Comparison of ENCODE assay signal across 19 cellular contexts in the genomic region with DNA sequence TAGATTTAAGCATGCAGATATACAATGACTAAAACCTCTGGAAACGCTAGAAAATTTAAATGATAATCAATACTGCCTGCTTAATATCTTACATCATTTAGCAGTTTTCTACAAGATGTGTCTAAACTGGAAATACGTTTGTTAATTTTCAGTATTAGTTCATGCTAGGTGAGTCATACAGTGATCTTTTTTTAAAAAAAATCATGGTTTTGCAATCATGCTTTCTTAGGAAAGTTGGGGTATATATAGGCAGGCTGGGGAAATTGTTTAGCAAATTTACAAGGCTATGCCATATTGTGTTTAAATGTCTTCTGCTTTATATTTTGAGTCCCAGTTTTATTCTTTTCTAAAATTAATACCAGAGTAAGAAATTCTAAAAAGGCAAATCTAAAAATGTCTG.
DNase-seq lines count a peak whose midpoint lies in the region; FAIRE-seq and TF ChIP-seq lines count a peak whose summit lies in the region.
"Had no signal": no experiment of that assay in that cellular context is flagged by ENCODE, and none has a peak within 500 bp of the region (broad histone marks: within the 10 kb centered on the region; RNA-seq: fewer than 3 reads in every experiment).

No MANE protein-coding gene starts in this region.

- H3K9me2 ChIP-seq in GM23248 (ENCODE audit: insufficient read depth): no peaks in the 10 kb centered on the region

- H3K27ac ChIP-seq in GM23248 (no peak overlapping the region), esophagus muscularis mucosa (replicated peaks in 1 of 4) (no peak overlapping the region), substantia nigra (ENCODE audit: low read depth, low read length, poor library complexity, severe bottlenecking) (no peak overlapping the region)
- H3K27ac ChIP-seq: A549, C4-2B, RWPE1 had no signal

- TF ChIP-seq CTCF in bronchial epithelial cell (IDR thresholded peaks at IDR 0.05; ENCODE audit: insufficient read depth, low read length, severe bottlenecking): no peak
- TF ChIP-seq CTCF in foreskin fibroblast (IDR thresholded peaks at IDR 0.05; ENCODE audit: low read depth, low read length): no peak
- TF ChIP-seq CTCF in esophagus muscularis mucosa (IDR thresholded peaks at IDR 0.05): no peak

- H3K9me3 ChIP-seq in GM23248 (ENCODE audit: low read depth) (no peaks in the 10 kb centered on the region), esophagus muscularis mucosa (peaks cover 0 to 11% (median 0%) of the 10 kb centered on the region in 4 donors)
- H3K9me3 ChIP-seq: A549 had no signal

- no peak overlapping the region for H3K4me3 ChIP-seq in GM23248
- no peak overlapping the region for H3K4me3 ChIP-seq in bronchial epithelial cell (ENCODE audit: low read depth, low read length)
- no peak overlapping the region for H3K4me3 ChIP-seq in foreskin fibroblast (ENCODE audit: low read depth in 1 of 2, low read length in 2 of 2)
- no peak overlapping the region for H3K4me3 ChIP-seq in esophagus muscularis mucosa
- H3K4me3 ChIP-seq: A549 had no signal

- TF ChIP-seq POLR2A in esophagus muscularis mucosa (IDR thresholded peaks at IDR 0.05; ENCODE audit: low read depth): no peak

- H3K9ac ChIP-seq in GM23248: no peak overlapping the region

- no peaks in the 10 kb centered on the region for H3K36me3 ChIP-seq in GM23248 (ENCODE audit: low read depth)
- no peaks in the 10 kb centered on the region for H3K36me3 ChIP-seq in bronchial epithelial cell (ENCODE audit: control insufficient read depth, insufficient read depth, low read length)
- no peaks in the 10 kb centered on the region for H3K36me3 ChIP-seq in esophagus muscularis mucosa

- in situ Hi-C loops in GM23248 (cut with MboI): no loop called here

- no peak for FAIRE-seq in bronchial epithelial cell (lab: Jason Lieb, UNC)
- FAIRE-seq: A549, H54 had no signal

- H3K4me1 ChIP-seq in GM23248 (ENCODE audit: insufficient read depth) (no peaks in the 10 kb centered on the region), esophagus muscularis mucosa (no peaks in the 10 kb centered on the region)
- H3K4me1 ChIP-seq: A549 had no signal

- no peak for TF ChIP-seq EP300 in esophagus muscularis mucosa (IDR thresholded peaks at IDR 0.05)

- no peaks in the 10 kb centered on the region for H3K27me3 ChIP-seq in GM23248 (replicated peaks; ENCODE audit: insufficient read depth)
- no peaks in the 10 kb centered on the region for H3K27me3 ChIP-seq in bronchial epithelial cell (ENCODE audit: control insufficient read depth, insufficient read depth, low read length)
- no peaks in the 10 kb centered on the region for H3K27me3 ChIP-seq in esophagus muscularis mucosa

- H3K79me2 ChIP-seq in GM23248 (ENCODE audit: insufficient read depth): no peaks in the 10 kb centered on the region

- 2 to 3% methylated on average over 2 of the region's 2 CpGs for WGBS in GM23248 (ENCODE audit: low coverage in 1 of 2, low lambda C conversion rate in 2 of 2, missing lambda C conversion rate in 2 of 2), 2 experiments
- WGBS in esophagus muscularis mucosa: 58% methylated on average over 2 of the region's 2 CpGs

- intact Hi-C loops in esophagus muscularis mucosa (cut with DNase I) (no loop called here), posterior cingulate gyrus (cut with DNase I) (no loop called here)

- no peaks in the 10 kb centered on the region for H4K20me1 ChIP-seq in GM23248 (ENCODE audit: insufficient read depth)

- no peak overlapping the region for H2AFZ ChIP-seq in GM23248

- no peaks in the 10 kb centered on the region for H3F3A ChIP-seq in GM23248 (ENCODE audit: insufficient read depth)

- DNase-seq in GM23248 (peak; percentile 6), MV-4-11 (lab: John Stamatoyannopoulos, UW) (peak; percentile 41), bronchial epithelial cell (ENCODE audit: low read depth) (peak; percentile 25), foreskin fibroblast (peak; percentile 12 to 55), NCI-H226 (no peak), esophagus muscularis mucosa (ENCODE audit: extremely low spot score) (no peak), substantia nigra (lab: John Stamatoyannopoulos, UW) (no peak), posterior cingulate gyrus (no peak)
- DNase-seq: DMS153, EL, IMR-90, NCI-H1092, NCI-H1694, NCI-H446, NCI-H774 had no signal

- no peak overlapping the region for H3K4me2 ChIP-seq in GM23248 (ENCODE audit: unreplicated experiment)
- H3K4me2 ChIP-seq: A549 had no signal

Comparison
In these comparisons a context has a peak if more than half of its experiments do, and no peak if none do; other contexts are left out.
1. DNase-seq: peak in GM23248 (single experiment), MV-4-11 (single experiment), bronchial epithelial cell (single experiment) and foreskin fibroblast (2 of 2); none in NCI-H226 (single experiment), esophagus muscularis mucosa (single experiment), substantia nigra (0 of 49) and posterior cingulate gyrus (0 of 10).